ENCODE assay signal across 27 cellular contexts in genomic region chr1:27221098-27221497, GRCh38.
"Had no signal": no experiment of that assay in that cellular context is flagged by ENCODE, and none has a peak within 500 bp of the region (broad histone marks: within the 10 kb centered on the region; RNA-seq: fewer than 3 reads in every experiment).

No MANE protein-coding gene starts in this region.

- H3K9me3 Mint-ChIP-seq: immature natural killer cell; naive thymus-derived CD4-positive, alpha-beta T cell; natural killer cell treated with Interleukin-12 subunit alpha and Interleukin-12 subunit beta and Interleukin-15 and Interleukin-18, amount 100 ng/mL, for 72 hours had no signal

- H3K4me1 ChIP-seq: left lung, lower lobe of right lung, right atrium auricular region, stomach, testis, transverse colon, vagina had no signal

- H3K36me3 Mint-ChIP-seq: immature natural killer cell; mesothelial cell of epicardium; naive thymus-derived CD4-positive, alpha-beta T cell; natural killer cell treated with Interleukin-12 subunit alpha and Interleukin-12 subunit beta and Interleukin-15 and Interleukin-18, amount 100 ng/mL, for 72 hours; stimulated activated naive B cell treated with anti-CD40 and anti-IgM and Interleukin-4, amounts not matched to agents 10 μg/mL and 1 μg/mL and 100 μg/mL, for 72 hours had no signal

- DNase-seq: immature natural killer cell; kidney; left colon; left lung; lower lobe of right lung; mammary epithelial cell; mesenchymal stem cell; mucosa of descending colon; naive thymus-derived CD4-positive, alpha-beta T cell; ovary; stimulated activated CD4-positive, alpha-beta T cell treated with anti-CD3 and anti-CD28 coated beads, Interleukin-12 subunit alpha, Interleukin-12 subunit beta, amount 100 ng/mL, for 4 hours; stimulated activated CD4-positive, alpha-beta T cell treated with anti-CD3 and anti-CD28 coated beads, Interleukin-15, amount 100 ng/mL, for 24 hours; stimulated activated CD4-positive, alpha-beta T cell treated with anti-CD3 and anti-CD28 coated beads, Interleukin-2, amount 100 ng/mL, for 24 hours; stimulated activated CD4-positive, alpha-beta T cell treated with anti-CD3 and anti-CD28 coated beads, Interleukin-4, amount 100 ng/mL, for 1 hour; stimulated activated naive B cell treated with anti-CD40 and anti-IgM and Interleukin-4, amounts not matched to agents 10 μg/mL and 1 μg/mL and 100 μg/mL, for 72 hours; stimulated activated naive CD8-positive, alpha-beta T cell treated with anti-CD3 and anti-CD28 coated beads, Interleukin-15, Interleukin-2, amounts not matched to agents 100 U/mL and 50 U/mL, for 24 hours; stomach; testis; thyroid gland; transverse colon; upper lobe of left lung had no signal

- H3K27me3 Mint-ChIP-seq: natural killer cell treated with Interleukin-12 subunit alpha and Interleukin-12 subunit beta and Interleukin-15 and Interleukin-18, amount 100 ng/mL, for 72 hours; progenitor cell of endocrine pancreas; stimulated activated naive B cell treated with anti-CD40 and anti-IgM and Interleukin-4, amounts not matched to agents 10 μg/mL and 1 μg/mL and 100 μg/mL, for 72 hours had no signal

- H3K27ac Mint-ChIP-seq: immature natural killer cell; mesothelial cell of epicardium; naive thymus-derived CD4-positive, alpha-beta T cell; natural killer cell treated with Interleukin-12 subunit alpha and Interleukin-12 subunit beta and Interleukin-15 and Interleukin-18, amount 100 ng/mL, for 72 hours; progenitor cell of endocrine pancreas; stimulated activated naive B cell treated with anti-CD40 and anti-IgM and Interleukin-4, amounts not matched to agents 10 μg/mL and 1 μg/mL and 100 μg/mL, for 72 hours had no signal

- H3K4me3 ChIP-seq: left lung, lower lobe of right lung, mucosa of descending colon, ovary, right atrium auricular region, skin epidermis, stomach, testis, thyroid gland, transverse colon, upper lobe of left lung, vagina had no signal

- H3K4me1 Mint-ChIP-seq: immature natural killer cell; stimulated activated naive B cell treated with anti-CD40 and anti-IgM and Interleukin-4, amounts not matched to agents 10 μg/mL and 1 μg/mL and 100 μg/mL, for 72 hours had no signal

- H3K27ac ChIP-seq: left lung, lower lobe of right lung, ovary, right atrium auricular region, skin epidermis, stomach, testis, thyroid gland, transverse colon, upper lobe of left lung, vagina had no signal

- H3K36me3 ChIP-seq: left lung, lower lobe of right lung, ovary, right atrium auricular region, stomach, thyroid gland, transverse colon, upper lobe of left lung, vagina had no signal

- H3K4me3 Mint-ChIP-seq: immature natural killer cell; mesothelial cell of epicardium; naive thymus-derived CD4-positive, alpha-beta T cell; natural killer cell treated with Interleukin-12 subunit alpha and Interleukin-12 subunit beta and Interleukin-15 and Interleukin-18, amount 100 ng/mL, for 72 hours; stimulated activated naive B cell treated with anti-CD40 and anti-IgM and Interleukin-4, amounts not matched to agents 10 μg/mL and 1 μg/mL and 100 μg/mL, for 72 hours had no signal

- H3K9me3 ChIP-seq: left lung, lower lobe of right lung, mucosa of descending colon, ovary, right atrium auricular region, stomach, testis, thyroid gland, transverse colon, upper lobe of left lung, vagina had no signal
